15 cellular contexts compared by ENCODE assay signal in the genomic region with DNA sequence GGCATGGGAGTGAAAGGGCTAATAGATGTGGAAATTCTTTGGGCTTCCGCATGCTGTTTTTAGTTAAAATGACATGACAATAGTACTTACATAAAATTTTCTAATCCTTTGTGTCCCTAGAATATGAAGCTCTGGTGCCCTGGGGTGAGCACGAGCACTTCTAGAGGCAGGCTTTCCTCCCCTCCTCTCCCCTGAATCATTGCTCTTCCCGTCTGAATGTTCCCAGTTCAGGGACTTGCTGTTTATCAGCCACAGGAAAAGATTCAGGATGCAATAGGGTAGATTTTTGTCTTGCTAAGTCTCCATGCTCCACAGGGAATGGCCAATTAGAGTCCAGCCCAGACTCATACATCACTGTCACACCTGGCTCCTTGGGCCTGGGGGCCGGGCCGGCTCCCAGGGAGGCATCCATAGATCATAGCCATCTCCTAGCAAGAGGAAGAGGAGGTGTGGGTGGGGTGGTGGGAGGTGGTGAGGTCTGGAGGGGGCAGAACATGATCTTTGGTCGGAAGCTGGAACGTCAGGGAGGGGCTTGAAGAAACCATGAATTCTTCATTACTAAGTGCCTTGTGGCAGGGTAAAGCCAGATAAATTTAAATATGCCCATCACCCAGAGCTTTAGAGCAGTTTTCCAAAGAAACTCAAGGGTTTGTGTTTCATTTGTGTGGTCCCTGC.
"Had no signal": no experiment of that assay in that cellular context is flagged by ENCODE, and none has a peak within 500 bp of the region (broad histone marks: within the 10 kb centered on the region; RNA-seq: fewer than 3 reads in every experiment).

No MANE protein-coding gene starts in this region.

- H3K4me1 Mint-ChIP-seq: natural killer cell had no signal

- H3K36me3 ChIP-seq: adrenal gland, breast epithelium, lower lobe of right lung, neutrophil, sigmoid colon, upper lobe of right lung, WERI-Rb-1 had no signal

- H3K27me3 ChIP-seq: adrenal gland, breast epithelium, sigmoid colon, upper lobe of right lung had no signal

- H3K4me3 Mint-ChIP-seq: natural killer cell; stimulated activated naive B cell treated with anti-CD40 and anti-IgM and Interleukin-4, amounts not matched to agents 10 μg/mL and 1 μg/mL and 100 μg/mL, for 72 hours had no signal

- H3K4me3 ChIP-seq: adrenal gland, breast epithelium, lower lobe of right lung, sigmoid colon, upper lobe of right lung had no signal

- ATAC-seq: activated naive CD4-positive, alpha-beta T cell treated with anti-CD3 and anti-CD28 coated beads, Interleukin-2, amount 50 U/mL, for 72 hours; lower lobe of right lung; natural killer cell; stimulated activated naive B cell treated with anti-CD40 and anti-IgM and Interleukin-4, amounts not matched to agents 10 μg/mL and 1 μg/mL and 100 μg/mL, for 72 hours; upper lobe of right lung had no signal

- H3K27ac ChIP-seq: adrenal gland, breast epithelium, lower lobe of right lung, neutrophil, parathyroid adenoma, sigmoid colon, upper lobe of right lung, WERI-Rb-1 had no signal

- H3K9me3 ChIP-seq: adrenal gland, breast epithelium, lower lobe of right lung, neutrophil, sigmoid colon, upper lobe of right lung had no signal

- DNase-seq: activated CD4-positive, alpha-beta T cell treated with anti-CD3 and anti-CD28 coated beads, Interleukin-2, amount 50 U/mL, for 4 hours; activated gamma-delta T cell; adrenal gland; cortex of kidney; head of caudate nucleus; lower lobe of right lung; natural killer cell; sigmoid colon; stimulated activated naive B cell treated with anti-CD40 and anti-IgM and Interleukin-4, amounts not matched to agents 10 μg/mL and 1 μg/mL and 100 μg/mL, for 72 hours; upper lobe of right lung; WERI-Rb-1 had no signal

- H3K27me3 Mint-ChIP-seq: stimulated activated naive B cell treated with anti-CD40 and anti-IgM and Interleukin-4, amounts not matched to agents 10 μg/mL and 1 μg/mL and 100 μg/mL, for 72 hours had no signal

- H3K36me3 Mint-ChIP-seq: activated naive CD4-positive, alpha-beta T cell treated with anti-CD3 and anti-CD28 coated beads, Interleukin-2, amount 50 U/mL, for 72 hours; natural killer cell had no signal

- H3K4me1 ChIP-seq: adrenal gland, breast epithelium, lower lobe of right lung, parathyroid adenoma, sigmoid colon, upper lobe of right lung had no signal

- H3K9me3 Mint-ChIP-seq: activated naive CD4-positive, alpha-beta T cell treated with anti-CD3 and anti-CD28 coated beads, Interleukin-2, amount 50 U/mL, for 72 hours; natural killer cell; stimulated activated naive B cell treated with anti-CD40 and anti-IgM and Interleukin-4, amounts not matched to agents 10 μg/mL and 1 μg/mL and 100 μg/mL, for 72 hours had no signal

- H3K27ac Mint-ChIP-seq: natural killer cell; stimulated activated naive B cell treated with anti-CD40 and anti-IgM and Interleukin-4, amounts not matched to agents 10 μg/mL and 1 μg/mL and 100 μg/mL, for 72 hours had no signal
